Comparison of ENCODE assay signal across 1 cellular context in the genomic region with DNA sequence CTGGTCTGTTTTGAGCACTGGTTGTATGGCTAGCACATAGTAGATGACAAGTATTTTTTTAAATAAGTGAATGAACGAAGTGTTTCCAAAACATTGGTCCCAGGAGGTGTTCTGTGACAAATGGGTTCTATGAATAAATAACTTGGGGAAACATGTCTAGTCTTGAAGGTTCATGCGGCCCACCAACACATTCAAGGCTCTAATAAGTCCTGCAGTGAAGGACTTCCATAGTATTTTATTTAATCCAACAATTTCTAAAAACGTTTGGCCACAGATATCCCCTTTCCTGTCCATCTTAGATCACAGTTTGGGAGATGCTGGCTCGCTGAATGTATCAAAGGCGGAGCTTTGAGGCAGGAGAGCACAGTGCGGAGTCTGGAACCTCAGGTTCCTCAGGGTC.
TF ChIP-seq lines count a peak whose summit lies in the region.

No MANE protein-coding gene starts in this region.

TF ChIP-seq in K562, 482 proteins besides CTCF, POLR2A, EP300 and RAD21:
- no peak for TF ChIP-seq NCOA6 (IDR thresholded peaks at IDR 0.05)
- no peak for TF ChIP-seq TOE1 (IDR thresholded peaks at IDR 0.05; ENCODE audit: borderline replicate concordance)
- TF ChIP-seq TOE1 (CRISPR knock-in tag; IDR thresholded peaks at IDR 0.05; ENCODE audit: borderline replicate concordance, low read depth), result no peak
- 0 out of 2 replicates have a peak, but pooled peaks have one; percentile 51 for TF ChIP-seq ZNF239 (CRISPR knock-in tag; IDR thresholded peaks at IDR 0.05)
